ENCODE assay signal across 24 cellular contexts in the genomic region with DNA sequence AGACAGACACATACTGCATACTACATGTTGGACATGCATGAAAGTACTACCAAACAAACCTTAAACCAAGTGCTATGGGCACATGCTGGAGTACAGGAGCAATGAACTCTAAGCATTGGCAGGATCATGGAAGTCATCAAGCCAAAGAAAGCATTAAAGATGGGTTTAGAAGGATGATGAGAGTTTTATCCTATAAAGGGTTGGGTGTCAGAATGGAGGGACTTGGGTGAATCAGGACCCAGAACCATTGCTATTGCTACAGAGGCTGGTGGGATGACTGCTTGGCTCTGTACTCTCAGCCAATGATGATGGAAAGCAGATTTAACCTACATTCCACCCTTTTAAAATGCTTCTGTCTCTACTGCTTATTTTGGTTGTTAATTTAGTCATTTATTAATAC.
"Had no signal": no experiment of that assay in that cellular context is flagged by ENCODE, and none has a peak within 500 bp of the region (broad histone marks: within the 10 kb centered on the region; RNA-seq: fewer than 3 reads in every experiment).

No MANE protein-coding gene starts in this region.

- H3K4me1 ChIP-seq: left ventricle myocardium inferior, lower lobe of right lung, spleen, tibial nerve, upper lobe of right lung, vagina had no signal

- H3K9me3 ChIP-seq: left ventricle myocardium inferior, lower lobe of right lung, spleen, tibial nerve, upper lobe of right lung, vagina had no signal

- H3K27me3 Mint-ChIP-seq: memory B cell; stimulated activated memory B cell treated with anti-CD40 and anti-IgM and Interleukin-4, amounts not matched to agents 10 μg/mL and 1 μg/mL and 100 μg/mL, for 72 hours; stimulated activated naive CD8-positive, alpha-beta T cell treated with anti-CD3 and anti-CD28 coated beads, Interleukin-15, Interleukin-2, amounts not matched to agents 100 ng/mL and 50 ng/mL, for 24 hours had no signal

- H3K4me3 ChIP-seq: hepatocyte, left ventricle myocardium inferior, lower lobe of right lung, spleen, tibial nerve, upper lobe of right lung, vagina had no signal

- H3K27me3 ChIP-seq: hepatocyte, spleen, tibial nerve, upper lobe of right lung, vagina had no signal

- H3K9me3 Mint-ChIP-seq: natural killer cell; stimulated activated memory B cell treated with anti-CD40 and anti-IgM and Interleukin-4, amounts not matched to agents 10 μg/mL and 1 μg/mL and 100 μg/mL, for 72 hours; stimulated activated naive CD8-positive, alpha-beta T cell treated with anti-CD3 and anti-CD28 coated beads, Interleukin-15, Interleukin-2, amounts not matched to agents 100 ng/mL and 50 ng/mL, for 24 hours had no signal

- H3K27ac ChIP-seq: hepatocyte, left ventricle myocardium inferior, lower lobe of right lung, spleen, tibial nerve, upper lobe of right lung, vagina had no signal

- H3K4me1 Mint-ChIP-seq: endodermal cell; memory B cell; mesothelial cell of epicardium; natural killer cell; neural crest cell; stimulated activated memory B cell treated with anti-CD40 and anti-IgM and Interleukin-4, amounts not matched to agents 10 μg/mL and 1 μg/mL and 100 μg/mL, for 72 hours had no signal

- H3K36me3 ChIP-seq: left ventricle myocardium inferior, lower lobe of right lung, spleen, tibial nerve, upper lobe of right lung, vagina had no signal

- H3K36me3 Mint-ChIP-seq: memory B cell; mesothelial cell of epicardium; natural killer cell; stimulated activated memory B cell treated with anti-CD40 and anti-IgM and Interleukin-4, amounts not matched to agents 10 μg/mL and 1 μg/mL and 100 μg/mL, for 72 hours had no signal

- DNase-seq: endodermal cell; erythroblast; foreskin melanocyte; head of caudate nucleus; kidney; left cardiac atrium; left ventricle myocardium inferior; lower lobe of right lung; natural killer cell; posterior cingulate gyrus; spleen; stimulated activated CD4-positive, alpha-beta T cell treated with anti-CD3 and anti-CD28 coated beads, Interleukin-15, amount 100 ng/mL, for 24 hours; stimulated activated CD4-positive, alpha-beta T cell treated with anti-CD3 and anti-CD28 coated beads, Interleukin-1b, Interleukin-23, amount 100 ng/mL, for 48 hours; stimulated activated CD4-positive, alpha-beta T cell treated with anti-CD3 and anti-CD28 coated beads, Interleukin-4, amount 100 ng/mL, for 24 hours; upper lobe of right lung had no signal

- ATAC-seq: left cardiac atrium; lower lobe of right lung; natural killer cell; sciatic nerve; stimulated activated memory B cell treated with anti-CD40 and anti-IgM and Interleukin-4, amounts not matched to agents 10 μg/mL and 1 μg/mL and 100 μg/mL, for 72 hours; upper lobe of right lung had no signal

- H3K4me3 Mint-ChIP-seq: endodermal cell; memory B cell; mesothelial cell of epicardium; natural killer cell; neural crest cell; stimulated activated memory B cell treated with anti-CD40 and anti-IgM and Interleukin-4, amounts not matched to agents 10 μg/mL and 1 μg/mL and 100 μg/mL, for 72 hours; stimulated activated naive CD8-positive, alpha-beta T cell treated with anti-CD3 and anti-CD28 coated beads, Interleukin-15, Interleukin-2, amounts not matched to agents 100 ng/mL and 50 ng/mL, for 24 hours had no signal

- H3K27ac Mint-ChIP-seq: endodermal cell; memory B cell; mesothelial cell of epicardium; natural killer cell; stimulated activated memory B cell treated with anti-CD40 and anti-IgM and Interleukin-4, amounts not matched to agents 10 μg/mL and 1 μg/mL and 100 μg/mL, for 72 hours; stimulated activated naive CD8-positive, alpha-beta T cell treated with anti-CD3 and anti-CD28 coated beads, Interleukin-15, Interleukin-2, amounts not matched to agents 100 ng/mL and 50 ng/mL, for 24 hours had no signal
